ENCODE assay signal across 8 cellular contexts in genomic region chr9:71766663-71767062, GRCh38. TPM values are rescaled to one million over a fixed set of nuclear protein-coding genes. Genes with fewer than 3 reads are reported as not detected.
DNase-seq lines count a peak whose midpoint lies in the region; ATAC-seq and TF ChIP-seq lines count a peak whose summit lies in the region.

No MANE protein-coding gene starts in this region.

- peaks cover 48% of the 10 kb centered on the region for H3K4me1 ChIP-seq in foreskin keratinocyte
- H3K4me1 ChIP-seq in smooth muscle cell (ENCODE audit: low read depth), result peaks cover 46% of the 10 kb centered on the region

- H3K4me3 ChIP-seq in smooth muscle cell, result peak overlapping the region; percentile 98

- peak overlapping the region; percentile 98 for H3K9ac ChIP-seq in smooth muscle cell (ENCODE audit: low read depth)

- H3K9me3 ChIP-seq in T-helper 17 cell (ENCODE audit: control insufficient read depth, low read length, poor library complexity, severe bottlenecking) (no peaks in the 10 kb centered on the region), smooth muscle cell (replicated peaks; ENCODE audit: low read depth) (no peaks in the 10 kb centered on the region)

- DNase-seq in activated T-cell treated with anti-CD3 and anti-CD28 coated beads, Interleukin-2, amount 50 U/mL, for 24 hours, result no peak
- DNase-seq in activated T-cell treated with anti-CD3 and anti-CD28 coated beads for 4 hours, result no peak
- DNase-seq in T-helper 17 cell, result no peak
- DNase-seq in foreskin keratinocyte, result no peak
- no peak for DNase-seq in smooth muscle cell (lab: John Stamatoyannopoulos, UW; ENCODE audit: unreplicated experiment)
- DNase-seq in RKO (ENCODE audit: low spot score), result no peak
- DNase-seq in DMS 273 treated with DMSO at 0.1 percent for 48 hours (lab: John Stamatoyannopoulos, UW), result no peak
- DNase-seq in hepatic stellate cell (ENCODE audit: low spot score), result no peak

- peak overlapping the region; percentile 98 for H3K27ac Mint-ChIP-seq in activated T-cell treated with anti-CD3 and anti-CD28 coated beads, Interleukin-2, amount 50 U/mL, for 24 hours
- peak overlapping the region; percentile 95 for H3K27ac Mint-ChIP-seq in T-helper 17 cell

- peak overlapping the region; percentile 96 for H3K4me3 Mint-ChIP-seq in activated T-cell treated with anti-CD3 and anti-CD28 coated beads, Interleukin-2, amount 50 U/mL, for 24 hours
- H3K4me3 Mint-ChIP-seq in T-helper 17 cell, result peak overlapping the region; percentile 98

- ATAC-seq in T-helper 17 cell (no peak), foreskin keratinocyte (no peak)

- H3K27me3 ChIP-seq in foreskin keratinocyte, result no peaks in the 10 kb centered on the region
- no peaks in the 10 kb centered on the region for H3K27me3 ChIP-seq in smooth muscle cell (ENCODE audit: low read depth)

- H3K27me3 Mint-ChIP-seq in activated T-cell treated with anti-CD3 and anti-CD28 coated beads, Interleukin-2, amount 50 U/mL, for 24 hours, result no peaks in the 10 kb centered on the region
- H3K27me3 Mint-ChIP-seq in T-helper 17 cell, result no peaks in the 10 kb centered on the region

- no peaks in the 10 kb centered on the region for H3K36me3 ChIP-seq in smooth muscle cell (ENCODE audit: low read depth)

- H3K27ac ChIP-seq in foreskin keratinocyte, result peak overlapping the region; percentile 100
- H3K27ac ChIP-seq in smooth muscle cell (ENCODE audit: low read depth), result peak overlapping the region; percentile 98

- peaks cover 65% of the 10 kb centered on the region for H3K79me2 ChIP-seq in smooth muscle cell (ENCODE audit: low read depth)

- H3F3A ChIP-seq in smooth muscle cell (ENCODE audit: low read depth), result peaks cover 16% of the 10 kb centered on the region

- peaks cover 61% of the 10 kb centered on the region for H3K4me1 Mint-ChIP-seq in activated T-cell treated with anti-CD3 and anti-CD28 coated beads, Interleukin-2, amount 50 U/mL, for 24 hours (ENCODE audit: low read depth)
- H3K4me1 Mint-ChIP-seq in T-helper 17 cell, result peaks cover 57% of the 10 kb centered on the region

- no peak for TF ChIP-seq CTCF in foreskin keratinocyte (conservative IDR thresholded peaks at IDR 0.05)
- TF ChIP-seq CTCF in smooth muscle cell (IDR thresholded peaks at IDR 0.05; ENCODE audit: borderline replicate concordance, insufficient read depth, poor library complexity, severe bottlenecking), result no peak

- H3K36me3 Mint-ChIP-seq in activated T-cell treated with anti-CD3 and anti-CD28 coated beads, Interleukin-2, amount 50 U/mL, for 24 hours (ENCODE audit: low read depth), result peaks cover 31% of the 10 kb centered on the region
- H3K36me3 Mint-ChIP-seq in T-helper 17 cell (ENCODE audit: low read depth), result peaks cover 2% of the 10 kb centered on the region

- H3K4me2 ChIP-seq in smooth muscle cell, result peak overlapping the region; percentile 95

- H2AFZ ChIP-seq in smooth muscle cell (ENCODE audit: low read depth), result no peak overlapping the region

- peaks cover 62% of the 10 kb centered on the region for H4K20me1 ChIP-seq in smooth muscle cell (ENCODE audit: low read depth)

- H3K9me3 Mint-ChIP-seq in activated T-cell treated with anti-CD3 and anti-CD28 coated beads, Interleukin-2, amount 50 U/mL, for 24 hours, result no peaks in the 10 kb centered on the region

- WGBS in smooth muscle cell (ENCODE audit: low lambda C conversion rate), result 20% methylated on average over 4 of the region's 4 CpGs

RNA-seq across cellular contexts. Expression of gene CEMIP2, which starts 1.6 kb away (rescaled TPM):
- total RNA-seq in T-helper 17 cell, result 100 to 1,000 TPM; 129 to 240 TPM
- 43.3 and 52.0 TPM in 2 replicates for total RNA-seq in foreskin keratinocyte
- 14.7 and 17.4 TPM in 2 replicates for polyA plus RNA-seq in foreskin keratinocyte
- total RNA-seq in smooth muscle cell, result 103 and 105 TPM in 2 replicates
- polyA plus RNA-seq in smooth muscle cell, result 46.1 and 70.3 TPM in 2 replicates
